Comparison of ENCODE assay signal across 26 cellular contexts in the genomic region with DNA sequence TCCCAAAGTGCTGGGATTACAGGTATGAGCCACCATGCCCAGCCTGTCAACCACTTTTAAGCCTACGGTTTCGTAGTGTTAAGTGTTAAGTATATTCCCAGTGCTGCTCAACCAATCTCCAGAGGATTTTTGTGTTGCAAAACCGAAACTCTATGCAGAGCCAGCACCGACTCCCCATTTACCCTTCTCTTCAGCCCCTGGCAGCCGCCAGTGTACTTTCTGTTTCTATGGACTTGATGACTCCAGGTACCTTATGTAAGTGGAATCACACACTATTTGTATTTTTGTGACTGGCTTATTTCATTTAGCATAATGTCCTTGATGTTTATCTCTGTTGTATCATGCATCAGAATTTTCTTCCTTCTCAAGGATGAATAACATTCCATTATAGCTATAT. TPM values are rescaled to one million over a fixed set of nuclear protein-coding genes. Genes with fewer than 3 reads are reported as not detected.
"Had no signal": no experiment of that assay in that cellular context is flagged by ENCODE, and none has a peak within 500 bp of the region (broad histone marks: within the 10 kb centered on the region; RNA-seq: fewer than 3 reads in every experiment).

No MANE protein-coding gene starts in this region.

- H3K4me3 ChIP-seq: breast epithelium, colonic mucosa, dorsolateral prefrontal cortex, esophagus squamous epithelium, gastrocnemius medialis, ovary, testis had no signal

- ATAC-seq: activated CD4-positive, CD25-positive, alpha-beta regulatory T cell treated with anti-CD3 and anti-CD28 coated beads, Interleukin-2, amount 50 U/mL, for 24 hours; gastrocnemius medialis; left ventricle myocardium superior; natural killer cell treated with Interleukin-12 subunit alpha and Interleukin-12 subunit beta and Interleukin-15 and Interleukin-18, amount 100 ng/mL, for 72 hours; right cardiac atrium; T-cell had no signal

- H3K9me3 ChIP-seq: breast epithelium, colonic mucosa, esophagus squamous epithelium, gastrocnemius medialis, neutrophil, ovary, testis had no signal

- H3K27me3 ChIP-seq: colonic mucosa, ovary, testis had no signal

- H3K4me1 ChIP-seq: breast epithelium, colonic mucosa, esophagus squamous epithelium, gastrocnemius medialis had no signal

- H3K27ac ChIP-seq: breast epithelium, colonic mucosa, dorsolateral prefrontal cortex, esophagus squamous epithelium, gastrocnemius medialis, neutrophil, ovary, testis, VCaP had no signal

- DNase-seq: activated CD4-positive, alpha-beta memory T cell treated with anti-CD3 and anti-CD28 coated beads, Interleukin-2, amount 10 ng/mL, durations not matched to agents 7 days and 5 days; activated CD4-positive, alpha-beta T cell treated with anti-CD3 and anti-CD28 coated beads, Interleukin-2, amount 10 ng/mL, durations not matched to agents 24 days and 14 days; activated naive CD4-positive, alpha-beta T cell; activated T-cell treated with anti-CD3 and anti-CD28 coated beads for 4 hours; amniotic stem cell; colonic mucosa; endodermal cell; esophagus squamous epithelium; gastrocnemius medialis; hypothalamus; left ventricle myocardium superior; ovary; right cardiac atrium; stimulated activated CD4-positive, alpha-beta T cell treated with anti-CD3 and anti-CD28 coated beads, Interleukin-2, amount 100 ng/mL, for 48 hours; stimulated activated CD8-positive, alpha-beta memory T cell treated with anti-CD3 and anti-CD28 coated beads, Interleukin-4, amount 100 ng/mL, for 48 hours; stimulated activated naive CD4-positive, alpha-beta T cell; T-cell; testis had no signal

- H3K36me3 ChIP-seq: breast epithelium, colonic mucosa, esophagus squamous epithelium, gastrocnemius medialis, neutrophil, ovary had no signal

RNA-seq across cellular contexts. Expression of a gene that starts 1.1 kb away (rescaled TPM):
- total RNA-seq: activated CD4-positive, alpha-beta memory T cell treated with anti-CD3 and anti-CD28 coated beads, Interleukin-2, amount 10 ng/mL, durations not matched to agents 7 days and 5 days; activated CD4-positive, alpha-beta T cell treated with anti-CD3 and anti-CD28 coated beads, Interleukin-2, amount 10 ng/mL, durations not matched to agents 24 days and 14 days; breast epithelium; esophagus squamous epithelium; left ventricle myocardium superior; natural killer cell treated with Interleukin-12 subunit alpha and Interleukin-12 subunit beta and Interleukin-15 and Interleukin-18, amount 100 ng/mL, for 72 hours; pulmonary artery endothelial cell; right cardiac atrium had no signal
- polyA plus RNA-seq: right cardiac atrium had no signal

RNA-seq across cellular contexts. Expression of a gene that starts 26.0 kb away (rescaled TPM):
- total RNA-seq: activated CD4-positive, alpha-beta memory T cell treated with anti-CD3 and anti-CD28 coated beads, Interleukin-2, amount 10 ng/mL, durations not matched to agents 7 days and 5 days; activated CD4-positive, alpha-beta T cell treated with anti-CD3 and anti-CD28 coated beads, Interleukin-2, amount 10 ng/mL, durations not matched to agents 24 days and 14 days; breast epithelium; colonic mucosa; dorsolateral prefrontal cortex; endodermal cell; esophagus squamous epithelium; gastrocnemius medialis; left ventricle myocardium superior; natural killer cell treated with Interleukin-12 subunit alpha and Interleukin-12 subunit beta and Interleukin-15 and Interleukin-18, amount 100 ng/mL, for 72 hours; ovary; pulmonary artery endothelial cell; right cardiac atrium; T-cell; ureter had no signal
- polyA plus RNA-seq: ovary, right cardiac atrium had no signal
